ENCODE assay signal across 8 cellular contexts in the genomic region with DNA sequence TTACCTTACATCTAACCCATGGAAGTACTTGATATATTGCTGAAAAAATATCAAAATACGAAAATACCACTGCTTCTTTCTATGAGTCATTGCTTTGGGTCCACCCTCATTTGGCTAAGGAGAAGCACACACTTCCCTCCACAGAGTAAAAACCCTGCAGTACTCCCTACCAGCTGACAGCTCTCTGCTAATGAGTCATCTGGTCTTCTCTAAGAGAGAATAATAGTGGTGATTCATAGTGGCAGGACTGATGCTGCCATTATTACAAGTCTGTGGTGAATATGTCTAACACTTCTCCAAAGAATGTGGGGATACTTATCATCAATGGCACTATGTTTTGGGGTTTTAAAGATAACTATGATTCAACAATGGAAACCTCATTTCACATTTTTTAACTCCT.
A peak's percentile ranks its signal among the peaks of the same experiment; 100 is the strongest.
DNase-seq lines count a peak whose midpoint lies in the region; ATAC-seq and TF ChIP-seq lines count a peak whose summit lies in the region.

No MANE protein-coding gene starts in this region.

- CTCF ChIA-PET in mammary epithelial cell (lab: Charles Lee; ENCODE audit: low non-redundant PET), result no interaction called here

- in situ Hi-C loops in mammary epithelial cell (cut with MboI; ENCODE audit: low sequenced_read_pairs in 2 of 2), result no loop called here

- H3K27me3 ChIP-seq in mammary epithelial cell (ENCODE audit: insufficient read depth, low read length) (peaks cover 5% of the 10 kb centered on the region), Karpas-422 (ENCODE audit: low read length) (no peaks in the 10 kb centered on the region), hepatocyte (no peaks in the 10 kb centered on the region)

- H2AFZ ChIP-seq in mammary epithelial cell (ENCODE audit: low read depth, low read length), result no peak overlapping the region
- no peak overlapping the region for H2AFZ ChIP-seq in Karpas-422 (ENCODE audit: low read length)
- no peak overlapping the region for H2AFZ ChIP-seq in hepatocyte

- intact Hi-C loops in mammary epithelial cell (cut with micrococcal nuclease), result no loop called here

- no peak for TF ChIP-seq CTCF in mammary epithelial cell (conservative IDR thresholded peaks at IDR 0.05 in 1 of 2, IDR thresholded peaks at IDR 0.05 in 1 of 2; ENCODE audit: extremely low read depth in 1 of 2, insufficient read depth in 1 of 2, low read depth in 1 of 2, low read length in 2 of 2)
- no peak for TF ChIP-seq CTCF in hepatocyte (IDR thresholded peaks at IDR 0.05; ENCODE audit: poor library complexity)

- H3K9me3 ChIP-seq in mammary epithelial cell (replicated peaks; ENCODE audit: insufficient read depth, low read length), result no peaks in the 10 kb centered on the region
- no peaks in the 10 kb centered on the region for H3K9me3 ChIP-seq in Karpas-422 (ENCODE audit: low read length)
- no peaks in the 10 kb centered on the region for H3K9me3 ChIP-seq in hepatocyte (ENCODE audit: low read depth)

- peak; percentile 88 for ATAC-seq in GM21390 (IDR thresholded peaks at IDR 0.05; ENCODE audit: unreplicated experiment)

- H3K79me2 ChIP-seq in mammary epithelial cell (ENCODE audit: insufficient read depth, low read length) (no peaks in the 10 kb centered on the region), Karpas-422 (ENCODE audit: low read length) (no peaks in the 10 kb centered on the region), hepatocyte (no peaks in the 10 kb centered on the region)

- dilution Hi-C loops in mammary epithelial cell (cut with HindIII; ENCODE audit: low sequenced_read_pairs), result no loop called here

- H3K36me3 ChIP-seq in mammary epithelial cell (ENCODE audit: insufficient read depth, low read length) (no peaks in the 10 kb centered on the region), Karpas-422 (ENCODE audit: insufficient read depth, low read length) (no peaks in the 10 kb centered on the region), hepatocyte (replicated peaks; ENCODE audit: insufficient read depth, low read depth) (no peaks in the 10 kb centered on the region)

- no peak overlapping the region for H3K4me3 ChIP-seq in mammary epithelial cell (replicated peaks in 1 of 3; ENCODE audit: insufficient read depth in 1 of 3, low read depth in 2 of 3, low read length in 3 of 3)
- no peak overlapping the region for H3K4me3 ChIP-seq in Karpas-422 (ENCODE audit: low read length)
- H3K4me3 ChIP-seq in hepatocyte, result no peak overlapping the region

- no TSS peak for BruUV-seq in mammary epithelial cell (replicated peaks; lab: Mats Ljungman, UMichigan)

- H4K20me1 ChIP-seq in mammary epithelial cell (ENCODE audit: insufficient read depth, low read length), result no peaks in the 10 kb centered on the region
- H4K20me1 ChIP-seq in Karpas-422 (ENCODE audit: insufficient read depth, low read depth, low read length), result no peaks in the 10 kb centered on the region
- no peaks in the 10 kb centered on the region for H4K20me1 ChIP-seq in hepatocyte (ENCODE audit: insufficient read depth, poor library complexity, severe bottlenecking)

- 0% methylated on average over 1 of the region's 1 CpG for WGBS in mammary epithelial cell (ENCODE audit: low coverage, missing lambda C conversion rate)
- 46% methylated on average over 1 of the region's 1 CpG for WGBS in hepatocyte (ENCODE audit: low lambda C conversion rate, missing lambda C conversion rate)

- H3K4me2 ChIP-seq in mammary epithelial cell (ENCODE audit: insufficient read depth, low read depth, low read length) (no peak overlapping the region), Karpas-422 (ENCODE audit: low read depth, low read length, poor library complexity, severe bottlenecking) (no peak overlapping the region), hepatocyte (no peak overlapping the region)

- H3K4me1 ChIP-seq in mammary epithelial cell (ENCODE audit: insufficient read depth, low read length) (peaks cover 5% of the 10 kb centered on the region), Karpas-422 (ENCODE audit: low read length) (no peaks in the 10 kb centered on the region), hepatocyte (ENCODE audit: insufficient read depth) (no peaks in the 10 kb centered on the region)

- H3K9ac ChIP-seq in mammary epithelial cell (ENCODE audit: insufficient read depth, low read length) (no peak overlapping the region), Karpas-422 (ENCODE audit: low read length) (no peak overlapping the region)

- peak; percentile 91 for DNase-seq in DMS53 treated with DMSO at 0.1 percent for 48 hours (lab: John Stamatoyannopoulos, UW; ENCODE audit: unreplicated experiment)
- DNase-seq in HK-2 (ENCODE audit: unreplicated experiment), result peak; percentile 8
- peak; percentile 87 for DNase-seq in mammary epithelial cell
- DNase-seq in superior temporal gyrus (ENCODE audit: extremely low spot score), result peak; percentile 70
- no peak for DNase-seq in Karpas-422
- DNase-seq in dermis blood vessel endothelial cell, result no peak
- DNase-seq in hepatocyte (ENCODE audit: low spot score), result no peak

- H3K27ac ChIP-seq in mammary epithelial cell (ENCODE audit: insufficient read depth, low read depth, low read length), result no peak overlapping the region
- H3K27ac ChIP-seq in Karpas-422 (ENCODE audit: low read length), result no peak overlapping the region
- H3K27ac ChIP-seq in hepatocyte, result no peak overlapping the region

- no peaks in the 10 kb centered on the region for H3K9me2 ChIP-seq in Karpas-422 (replicated peaks; ENCODE audit: insufficient read depth, low read length)
- H3K9me2 ChIP-seq in hepatocyte (replicated peaks; ENCODE audit: insufficient read depth), result no peaks in the 10 kb centered on the region

Comparison
In these comparisons a context has a peak if more than half of its experiments do, and no peak if none do; other contexts are left out.
1. DNase-seq: peak in DMS53 treated with DMSO at 0.1 percent for 48 hours (single experiment), HK-2 (single experiment), mammary epithelial cell (single experiment) and superior temporal gyrus (single experiment); none in Karpas-422 (single experiment), dermis blood vessel endothelial cell (single experiment) and hepatocyte (single experiment).